20 cellular contexts compared by ENCODE assay signal in the genomic region with DNA sequence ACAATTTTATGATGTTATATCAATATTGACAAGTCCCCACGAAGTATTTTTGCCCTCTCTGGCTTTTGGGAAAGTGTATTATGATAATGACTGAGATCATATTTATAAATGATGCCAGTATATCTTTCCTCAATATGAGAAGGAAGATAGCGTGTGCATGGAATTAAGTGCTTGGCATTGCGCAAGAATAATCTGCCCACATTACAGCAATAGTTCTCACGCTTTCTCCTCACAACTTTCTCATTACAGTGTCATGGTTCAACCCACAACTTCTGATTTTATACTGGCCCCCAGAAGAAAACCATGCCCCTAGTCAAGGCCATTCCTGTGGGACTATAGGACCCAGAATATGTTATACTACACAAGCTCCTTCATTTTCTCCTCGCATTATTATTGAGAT.
A peak's percentile ranks its signal among the peaks of the same experiment; 100 is the strongest.
DNase-seq lines count a peak whose midpoint lies in the region; TF ChIP-seq lines count a peak whose summit lies in the region.
"Had no signal": no experiment of that assay in that cellular context is flagged by ENCODE, and none has a peak within 500 bp of the region (broad histone marks: within the 10 kb centered on the region; RNA-seq: fewer than 3 reads in every experiment).

No MANE protein-coding gene starts in this region.

- no peak overlapping the region for H3K4me3 ChIP-seq in brain microvascular endothelial cell (ENCODE audit: low read depth, low read length)
- H3K4me3 ChIP-seq in SK-N-SH (ENCODE audit: low read depth in 2 of 2, low read length in 1 of 2): no peak overlapping the region
- H3K4me3 ChIP-seq in SJCRH30: no peak overlapping the region
- H3K4me3 ChIP-seq: esophagus muscularis mucosa, sigmoid colon, tibial nerve had no signal

- H2AFZ ChIP-seq in SK-N-SH (ENCODE audit: low read depth): no peak overlapping the region

- TF ChIP-seq CTCF in brain microvascular endothelial cell (IDR thresholded peaks at IDR 0.05; ENCODE audit: low read depth, low read length, missing control alignments) (no peak), SK-N-SH (IDR thresholded peaks at IDR 0.05) (no peak)

- H3K36me3 ChIP-seq in brain microvascular endothelial cell (replicated peaks): no peaks in the 10 kb centered on the region
- H3K36me3 ChIP-seq in SK-N-SH (replicated peaks in 1 of 2; ENCODE audit: control insufficient read depth in 1 of 2, insufficient read depth in 2 of 2, low read length in 1 of 2): no peaks in the 10 kb centered on the region
- H3K36me3 ChIP-seq in SJCRH30: no peaks in the 10 kb centered on the region
- H3K36me3 ChIP-seq: esophagus muscularis mucosa, sigmoid colon, tibial nerve had no signal

- CTCF ChIA-PET in SK-N-SH (lab: Yijun Ruan, JAX): no interaction called here

- 77% methylated on average over 5 of the region's 5 CpGs for WGBS in SK-N-SH (ENCODE audit: low lambda C conversion rate)

- no peaks in the 10 kb centered on the region for H3K9me3 ChIP-seq in SK-N-SH
- H3K9me3 ChIP-seq in SJCRH30 (replicated peaks): no peaks in the 10 kb centered on the region
- H3K9me3 ChIP-seq: esophagus muscularis mucosa, sigmoid colon had no signal

- H3F3A ChIP-seq in SK-N-SH (replicated peaks; ENCODE audit: insufficient read depth): peaks cover 20% of the 10 kb centered on the region

- no peaks in the 10 kb centered on the region for H3K27me3 ChIP-seq in brain microvascular endothelial cell (replicated peaks)
- H3K27me3 ChIP-seq in SK-N-SH (ENCODE audit: insufficient read depth): no peaks in the 10 kb centered on the region
- H3K27me3 ChIP-seq in SJCRH30: no peaks in the 10 kb centered on the region
- H3K27me3 ChIP-seq: esophagus muscularis mucosa, sigmoid colon, tibial nerve had no signal

- no peaks in the 10 kb centered on the region for H3K79me2 ChIP-seq in SK-N-SH (ENCODE audit: insufficient read depth)

- H3K9me2 ChIP-seq in SK-N-SH: no peaks in the 10 kb centered on the region

- in situ Hi-C loops in brain microvascular endothelial cell (cut with HindIII; ENCODE audit: low pct_ligation_motif_present, low sequenced_read_pairs): no loop called here

- no peak overlapping the region for H3K4me2 ChIP-seq in SK-N-SH

- peak overlapping the region; percentile 35 for H3K27ac ChIP-seq in brain microvascular endothelial cell
- H3K27ac ChIP-seq in SK-N-SH (ENCODE audit: low read depth in 2 of 2, low read length in 1 of 2): no peak overlapping the region
- no peak overlapping the region for H3K27ac ChIP-seq in SJCRH30
- H3K27ac ChIP-seq: esophagus muscularis mucosa, sigmoid colon, tibial nerve had no signal

- peak; percentile 83 for DNase-seq in CD1c-positive myeloid dendritic cell (ENCODE audit: extremely low spot score)
- peak; percentile 67 for DNase-seq in MV-4-11 (lab: John Stamatoyannopoulos, UW)
- DNase-seq in brain microvascular endothelial cell: peak; percentile 63
- DNase-seq in iris pigment epithelial cell (ENCODE audit: low read depth): peak; percentile 48
- DNase-seq in DMS114 treated with DMSO at 0.1 percent for 48 hours (lab: John Stamatoyannopoulos, UW; ENCODE audit: unreplicated experiment): no peak
- DNase-seq in SK-N-SH: no peak
- DNase-seq in SJCRH30: no peak
- no peak for DNase-seq in NCI-H128 (lab: John Stamatoyannopoulos, UW; ENCODE audit: unreplicated experiment)
- DNase-seq: activated CD4-positive, alpha-beta memory T cell treated with anti-CD3 and anti-CD28 coated beads for 36 hours; CD8-positive, alpha-beta memory T cell; endodermal cell; kidney glomerular epithelial cell; mammary epithelial cell; NCI-H1436 treated with DMSO at 0.1 percent for 48 hours; NCI-H510A treated with DMSO at 0.1 percent for 48 hours; sigmoid colon; stimulated activated naive CD8-positive, alpha-beta T cell treated with anti-CD3 and anti-CD28 coated beads, Interleukin-15, amount 100 ng/mL, for 72 hours; T1000 had no signal

- no peak for TF ChIP-seq RAD21 in SK-N-SH (IDR thresholded peaks at IDR 0.05; ENCODE audit: low read length)

- POLR2A ChIA-PET in SK-N-SH (lab: Yijun Ruan, JAX): no interaction called here

- TF ChIP-seq EP300 in SK-N-SH (IDR thresholded peaks at IDR 0.05; ENCODE audit: borderline replicate concordance in 1 of 2, low read depth in 1 of 2, low read length in 1 of 2): no peak

- H3K9ac ChIP-seq in SK-N-SH: no peak overlapping the region

- H3K4me1 ChIP-seq in SK-N-SH (ENCODE audit: control insufficient read depth in 1 of 2, insufficient read depth in 2 of 2, low read depth in 1 of 2, low read length in 1 of 2): peaks cover 5% of the 10 kb centered on the region in 2 experiments; a peak in 1 of 4 replicates
- H3K4me1 ChIP-seq in SJCRH30: peaks cover 3% of the 10 kb centered on the region; the same call in 1 of the 2 replicates

- H4K20me1 ChIP-seq in SK-N-SH (ENCODE audit: insufficient read depth): no peaks in the 10 kb centered on the region

TF ChIP-seq in SK-N-SH, 30 proteins besides CTCF, POLR2A, EP300 and RAD21:
- no peak for TF ChIP-seq TEAD4 (IDR thresholded peaks at IDR 0.05; ENCODE audit: borderline replicate concordance, insufficient read depth)
- TF ChIP-seq TAF1 (IDR thresholded peaks at IDR 0.05; ENCODE audit: borderline replicate concordance, low read depth, low read length): no peak
- no peak for TF ChIP-seq FOSL2 (IDR thresholded peaks at IDR 0.05; ENCODE audit: borderline replicate concordance, low read depth)
- TF ChIP-seq, protein P1, sequence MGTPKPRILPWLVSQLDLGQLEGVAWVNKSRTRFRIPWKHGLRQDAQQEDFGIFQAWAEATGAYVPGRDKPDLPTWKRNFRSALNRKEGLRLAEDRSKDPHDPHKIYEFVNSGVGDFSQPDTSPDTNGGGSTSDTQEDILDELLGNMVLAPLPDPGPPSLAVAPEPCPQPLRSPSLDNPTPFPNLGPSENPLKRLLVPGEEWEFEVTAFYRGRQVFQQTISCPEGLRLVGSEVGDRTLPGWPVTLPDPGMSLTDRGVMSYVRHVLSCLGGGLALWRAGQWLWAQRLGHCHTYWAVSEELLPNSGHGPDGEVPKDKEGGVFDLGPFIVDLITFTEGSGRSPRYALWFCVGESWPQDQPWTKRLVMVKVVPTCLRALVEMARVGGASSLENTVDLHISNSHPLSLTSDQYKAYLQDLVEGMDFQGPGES (IDR thresholded peaks at IDR 0.05; ENCODE audit: low read depth, low read length): no peak
- no peak for TF ChIP-seq CHD2 (IDR thresholded peaks at IDR 0.05; ENCODE audit: low read length, partially characterized antibody)
- no peak for TF ChIP-seq FOXM1 (IDR thresholded peaks at IDR 0.05; ENCODE audit: low read depth)
- TF ChIP-seq TCF12 (IDR thresholded peaks at IDR 0.05): no peak
- TF ChIP-seq GATA2 (CRISPR knock-in tag; IDR thresholded peaks at IDR 0.05): no peak
- TF ChIP-seq RFX5 (IDR thresholded peaks at IDR 0.05; ENCODE audit: low read length): no peak
- TF ChIP-seq YY1 (IDR thresholded peaks at IDR 0.05; ENCODE audit: low read depth): no peak
- TF ChIP-seq POLR2AphosphoS5 (IDR thresholded peaks at IDR 0.05; ENCODE audit: low read depth, low read length): no peak
- TF ChIP-seq ELF1 (IDR thresholded peaks at IDR 0.05): no peak
- TF ChIP-seq MXI1 (IDR thresholded peaks at IDR 0.05; ENCODE audit: low read depth, low read length): no peak
TF ChIP-seq in SK-N-SH: peak in this region for 0.

Comparison
In these comparisons a context has a peak if more than half of its experiments do, and no peak if none do; other contexts are left out.
1. DNase-seq: peak in CD1c-positive myeloid dendritic cell (single experiment), MV-4-11 (single experiment), brain microvascular endothelial cell (single experiment) and iris pigment epithelial cell (single experiment); none in DMS114 treated with DMSO at 0.1 percent for 48 hours (single experiment), SK-N-SH (single experiment), SJCRH30 (0 of 2) and NCI-H128 (single experiment).